ENCODE assay signal across 9 cellular contexts in genomic region chr1:21669287-21670058, GRCh38. TPM values are rescaled to one million over a fixed set of nuclear protein-coding genes. Genes with fewer than 3 reads are reported as not detected.
A peak's percentile ranks its signal among the peaks of the same experiment; 100 is the strongest.
DNase-seq lines count a peak whose midpoint lies in the region; ATAC-seq and TF ChIP-seq lines count a peak whose summit lies in the region.
"Had no signal": no experiment of that assay in that cellular context is flagged by ENCODE, and none has a peak within 500 bp of the region (broad histone marks: within the 10 kb centered on the region; RNA-seq: fewer than 3 reads in every experiment).

RAP1GAP (minus strand) TSS chr1:21669357; CDS start chr1:21620032, 49,325 bp downstream.

- H2AFZ ChIP-seq in ACC112 (ENCODE audit: low read length, unreplicated experiment): no peak within 1 kb of the TSS

- no peak within 1 kb of the TSS for H3K27ac ChIP-seq in ACC112 (ENCODE audit: low read depth, low read length)
- H3K27ac ChIP-seq in mesendoderm (ENCODE audit: low read depth, low read length): no peak within 1 kb of the TSS
- H3K27ac ChIP-seq in tibial nerve: no peak within 1 kb of the TSS
- H3K27ac ChIP-seq: uterus had no signal

- H3K36me3 ChIP-seq in ACC112 (ENCODE audit: insufficient read depth, low read length) (no peaks in the 10 kb centered on the region), mesendoderm (ENCODE audit: control insufficient read depth, insufficient read depth, low read length) (no peaks in the 10 kb centered on the region), tibial nerve (no peaks in the 10 kb centered on the region)
- H3K36me3 ChIP-seq: uterus had no signal

- H3K27me3 Mint-ChIP-seq in T-helper 1 cell treated with Interleukin-12 subunit alpha and Interleukin-12 subunit beta and Interleukin-4 antibody, amounts not matched to agents 30 μg/mL and 1 μg/mL, for 36 hours (ENCODE audit: low read depth): peaks cover 36% of the 10 kb centered on the region
- peaks cover 64% of the 10 kb centered on the region for H3K27me3 Mint-ChIP-seq in dendritic cell treated with granulocyte-macrophage colony-stimulating factor and Interleukin-4, amounts not matched to agents 40 ng/mL and 50 ng/mL, for 4 days

- WGBS in mesendoderm (ENCODE audit: extremely low coverage, insufficient coverage, low lambda C conversion rate): no CpG with 5 or more reads among the region's 61 CpGs
- WGBS in tibial nerve, 2 donors: 0 to 1% methylated on average over 7 to 48 of the region's 61 CpGs

- H3K4me1 Mint-ChIP-seq in T-helper 1 cell treated with Interleukin-12 subunit alpha and Interleukin-12 subunit beta and Interleukin-4 antibody, amounts not matched to agents 30 μg/mL and 1 μg/mL, for 36 hours (ENCODE audit: low read depth): no peaks in the 10 kb centered on the region
- peaks cover 96% of the 10 kb centered on the region for H3K4me1 Mint-ChIP-seq in dendritic cell treated with granulocyte-macrophage colony-stimulating factor and Interleukin-4, amounts not matched to agents 40 ng/mL and 50 ng/mL, for 4 days (ENCODE audit: low read depth)

- no peak within 1 kb of the TSS for H2AK5ac ChIP-seq in mesendoderm (ENCODE audit: low read length)

- ATAC-seq in HG02970 (IDR thresholded peaks at IDR 0.05; ENCODE audit: low FRiP score, unreplicated experiment): no peak

- peak within 1 kb of the TSS; percentile 99 for H3K23ac ChIP-seq in mesendoderm (ENCODE audit: low read length)

- H3K4me3 ChIP-seq in ACC112 (ENCODE audit: low read depth, low read length) (peak within 1 kb of the TSS; percentile 32; the same call in 1 of the 2 replicates), mesendoderm (ENCODE audit: low read length) (peak within 1 kb of the TSS; percentile 68), tibial nerve (peak within 1 kb of the TSS; percentile 22 to 38 (median 32))

- peak within 1 kb of the TSS; percentile 79 for H3K9ac ChIP-seq in mesendoderm (ENCODE audit: low read length)

- H3K79me2 ChIP-seq in ACC112 (ENCODE audit: control insufficient read depth, insufficient read depth, low read length, unreplicated experiment) (no peaks in the 10 kb centered on the region), mesendoderm (ENCODE audit: control insufficient read depth, insufficient read depth, low read length) (no peaks in the 10 kb centered on the region)

- no peak within 1 kb of the TSS for H4K5ac ChIP-seq in mesendoderm (ENCODE audit: low read length)

- no peaks in the 10 kb centered on the region for H3K36me3 Mint-ChIP-seq in T-helper 1 cell treated with Interleukin-12 subunit alpha and Interleukin-12 subunit beta and Interleukin-4 antibody, amounts not matched to agents 30 μg/mL and 1 μg/mL, for 36 hours (ENCODE audit: low read depth)
- no peaks in the 10 kb centered on the region for H3K36me3 Mint-ChIP-seq in dendritic cell treated with granulocyte-macrophage colony-stimulating factor and Interleukin-4, amounts not matched to agents 40 ng/mL and 50 ng/mL, for 4 days (ENCODE audit: low read depth)

- H2BK5ac ChIP-seq in mesendoderm (ENCODE audit: low read length): no peak within 1 kb of the TSS

- peak within 1 kb of the TSS; percentile 48 for H3K4me3 Mint-ChIP-seq in T-helper 1 cell treated with Interleukin-12 subunit alpha and Interleukin-12 subunit beta and Interleukin-4 antibody, amounts not matched to agents 30 μg/mL and 1 μg/mL, for 36 hours
- peak within 1 kb of the TSS; percentile 75 for H3K4me3 Mint-ChIP-seq in dendritic cell treated with granulocyte-macrophage colony-stimulating factor and Interleukin-4, amounts not matched to agents 40 ng/mL and 50 ng/mL, for 4 days

- no peaks in the 10 kb centered on the region for H3K9me3 ChIP-seq in tibial nerve
- H3K9me3 ChIP-seq: uterus had no signal

- DNase-seq in GM20000 (ENCODE audit: low spot score) (peak; percentile 65), mesendoderm (peak; percentile 71), tibial nerve (ENCODE audit: low spot score in 2 of 2) (no peak), NCI-H2081 treated with DMSO at 0.1 percent for 48 hours (lab: John Stamatoyannopoulos, UW) (no peak)

- H2BK15ac ChIP-seq in mesendoderm (replicated peaks; ENCODE audit: low read depth): no peak within 1 kb of the TSS

- peak within 1 kb of the TSS; percentile 28 for H3K4ac ChIP-seq in mesendoderm (ENCODE audit: low read depth, low read length)

- no peaks in the 10 kb centered on the region for H3K9me3 Mint-ChIP-seq in T-helper 1 cell treated with Interleukin-12 subunit alpha and Interleukin-12 subunit beta and Interleukin-4 antibody, amounts not matched to agents 30 μg/mL and 1 μg/mL, for 36 hours
- H3K9me3 Mint-ChIP-seq in dendritic cell treated with granulocyte-macrophage colony-stimulating factor and Interleukin-4, amounts not matched to agents 40 ng/mL and 50 ng/mL, for 4 days: no peaks in the 10 kb centered on the region

- H3K27ac Mint-ChIP-seq in T-helper 1 cell treated with Interleukin-12 subunit alpha and Interleukin-12 subunit beta and Interleukin-4 antibody, amounts not matched to agents 30 μg/mL and 1 μg/mL, for 36 hours: no peak within 1 kb of the TSS
- peak within 1 kb of the TSS; percentile 72 for H3K27ac Mint-ChIP-seq in dendritic cell treated with granulocyte-macrophage colony-stimulating factor and Interleukin-4, amounts not matched to agents 40 ng/mL and 50 ng/mL, for 4 days

- H3K79me1 ChIP-seq in mesendoderm (ENCODE audit: low read length): no peaks in the 10 kb centered on the region

- H3K27me3 ChIP-seq in ACC112 (ENCODE audit: insufficient read depth, low read length) (peaks cover 35% of the 10 kb centered on the region), mesendoderm (ENCODE audit: insufficient read depth, low read length, poor library complexity) (no peaks in the 10 kb centered on the region), tibial nerve (peaks cover 0 to 56% of the 10 kb centered on the region in 2 donors)

- H4K8ac ChIP-seq in mesendoderm (ENCODE audit: low read depth, low read length): no peak within 1 kb of the TSS

- no peak for TF ChIP-seq EP300 in tibial nerve (IDR thresholded peaks at IDR 0.05)

- no peak for TF ChIP-seq POLR2A in tibial nerve (IDR thresholded peaks at IDR 0.05)

- H3K4me1 ChIP-seq in ACC112 (ENCODE audit: control insufficient read depth, insufficient read depth, low read length, unreplicated experiment): peaks cover 29% of the 10 kb centered on the region
- H3K4me1 ChIP-seq in mesendoderm (ENCODE audit: control insufficient read depth, low read depth, low read length): no peaks in the 10 kb centered on the region
- H3K4me1 ChIP-seq in tibial nerve: peaks cover 0 to 55% (median 28%) of the 10 kb centered on the region in 4 donors

- H3K4me2 ChIP-seq in mesendoderm (ENCODE audit: low read length): peak within 1 kb of the TSS; percentile 99

- H3K56ac ChIP-seq in mesendoderm (ENCODE audit: low read length): peak within 1 kb of the TSS; percentile 85

- H3K18ac ChIP-seq in mesendoderm (ENCODE audit: low read length): peak within 1 kb of the TSS; percentile 13

- TF ChIP-seq CTCF in GM20000 (IDR thresholded peaks at IDR 0.05; ENCODE audit: extremely low read depth, missing control alignments) (no peak), tibial nerve (IDR thresholded peaks at IDR 0.05) (no peak)

- no peak within 1 kb of the TSS for H2BK120ac ChIP-seq in mesendoderm (ENCODE audit: low read depth, low read length)

- intact Hi-C loops in dendritic cell treated with granulocyte-macrophage colony-stimulating factor and Interleukin-4, amounts not matched to agents 40 ng/mL and 50 ng/mL, for 4 days (cut with micrococcal nuclease): no loop called here

RNA-seq across cellular contexts. Expression of gene RAP1GAP, which starts in this region (rescaled TPM):
- 8.2 TPM for polyA plus RNA-seq in mesendoderm (2013, experiment 1 of 2)
- 7.9 TPM for polyA plus RNA-seq in mesendoderm (2013, experiment 2 of 2)
- total RNA-seq in tibial nerve: 1 to 10 TPM; 2.4 to 5.1 (median 4.6) TPM

Comparison
In these comparisons a context has a peak if more than half of its experiments do, and no peak if none do; other contexts are left out.
1. DNase-seq: peak in GM20000 (single experiment) and mesendoderm (single experiment); none in tibial nerve (0 of 2) and NCI-H2081 treated with DMSO at 0.1 percent for 48 hours (single experiment).
2. Peak in every context shown above with its lines, with median percentiles within 50 percentile points of each other: H3K4me3 ChIP-seq.